Comparison of ENCODE assay signal across 8 cellular contexts in the genomic region with DNA sequence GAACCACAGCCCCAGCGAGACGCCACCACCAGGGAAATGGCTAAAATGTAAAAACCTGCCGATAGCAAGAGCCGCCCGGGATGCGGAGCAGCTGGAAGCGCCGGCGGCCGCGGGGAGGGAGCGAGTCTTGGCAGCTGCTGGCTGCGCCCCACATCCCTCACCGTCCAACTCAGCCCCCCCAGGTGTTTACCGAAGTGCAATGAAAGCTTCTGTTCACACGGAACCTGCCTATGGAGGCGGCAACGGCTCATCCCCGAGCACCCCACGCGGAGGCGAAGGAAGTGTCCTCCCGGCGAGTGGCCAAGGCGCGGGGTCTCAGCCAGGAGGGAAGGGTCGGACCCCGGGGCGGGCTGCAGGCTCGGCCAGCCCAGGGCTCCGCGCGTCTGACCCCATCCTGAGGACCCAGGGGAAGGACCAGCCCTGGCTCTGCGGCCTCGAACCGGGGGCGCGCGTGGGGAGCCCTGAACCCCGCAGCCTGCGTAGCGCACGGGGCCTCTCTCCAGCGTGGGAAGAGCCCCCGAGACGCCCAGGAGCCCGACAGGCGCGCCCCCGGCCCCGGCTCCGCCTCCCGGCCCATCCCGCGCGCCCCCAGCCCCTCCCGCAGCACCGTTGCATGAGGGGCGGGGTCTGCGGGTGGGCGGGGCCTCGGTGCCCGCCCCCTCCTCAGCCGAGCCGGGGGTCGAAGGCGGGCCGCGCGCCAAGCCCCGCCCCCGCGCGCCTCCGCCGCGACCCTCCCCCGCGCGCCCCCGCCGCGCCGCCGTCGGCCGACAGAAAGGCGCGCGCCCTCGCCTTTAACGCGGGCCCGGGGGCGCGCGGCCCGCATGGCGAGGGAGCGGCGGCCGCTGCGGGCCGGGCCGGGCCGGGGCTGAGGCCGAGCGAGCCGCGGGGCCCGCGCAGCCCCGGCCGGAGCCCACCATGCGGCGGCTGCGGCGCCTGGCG. TPM values are rescaled to one million over a fixed set of nuclear protein-coding genes. Genes with fewer than 3 reads are reported as not detected.
DNase-seq lines count a peak whose midpoint lies in the region; ATAC-seq and TF ChIP-seq lines count a peak whose summit lies in the region.

A gene (plus strand): TSS at position 822 of the 939 bp plus-strand sequence. CDS start 94 bp downstream, at position 916.

- DNase-seq in NCI-H82 (lab: John Stamatoyannopoulos, UW): peak; percentile 82
- no peak for DNase-seq in NCI-H82 treated with DMSO at 0.1 percent for 48 hours (lab: John Stamatoyannopoulos, UW; ENCODE audit: unreplicated experiment)
- peak; percentile 49 for DNase-seq in NCI-H748 treated with DMSO at 0.1 percent for 48 hours (lab: John Stamatoyannopoulos, UW)
- no peak for DNase-seq in naive thymus-derived CD8-positive, alpha-beta T cell
- DNase-seq in NCI-H446 treated with DMSO at 0.1 percent for 48 hours (lab: John Stamatoyannopoulos, UW): no peak
- no peak for DNase-seq in HPDE6-E6E7 (ENCODE audit: extremely low spot score)

- TF ChIP-seq POLR2A in GM18505 (IDR thresholded peaks at IDR 0.05; ENCODE audit: borderline replicate concordance, extremely low read depth, insufficient read depth, insufficient read length): no peak

- H3K4me1 Mint-ChIP-seq in naive thymus-derived CD8-positive, alpha-beta T cell: peaks cover 2 to 14% (median 5%) of the 10 kb centered on the region in 4 donors

- H3K36me3 ChIP-seq in ectodermal cell (ENCODE audit: control insufficient read depth, insufficient read depth, low read length): no peaks in the 10 kb centered on the region

- peak; percentile 67 to 74 for ATAC-seq in naive thymus-derived CD8-positive, alpha-beta T cell
- no peak for ATAC-seq in GM18505 (IDR thresholded peaks at IDR 0.05; ENCODE audit: unreplicated experiment)

- H3K27me3 Mint-ChIP-seq in naive thymus-derived CD8-positive, alpha-beta T cell: peaks cover 2 to 46% (median 30%) of the 10 kb centered on the region in 5 donors

- peaks cover 19% of the 10 kb centered on the region for H3K27me3 ChIP-seq in ectodermal cell (ENCODE audit: control insufficient read depth, insufficient read depth, low read length, poor library complexity, severe bottlenecking)

- H3K27ac Mint-ChIP-seq in naive thymus-derived CD8-positive, alpha-beta T cell: no peak within 1 kb of the TSS

- no peaks in the 10 kb centered on the region for H3K36me3 Mint-ChIP-seq in naive thymus-derived CD8-positive, alpha-beta T cell

- no peaks in the 10 kb centered on the region for H3K9me3 Mint-ChIP-seq in naive thymus-derived CD8-positive, alpha-beta T cell

- no peaks in the 10 kb centered on the region for H3K9me3 ChIP-seq in ectodermal cell (ENCODE audit: control insufficient read depth, low read length)

- POLR2A ChIA-PET in naive thymus-derived CD8-positive, alpha-beta T cell (lab: Charles Lee): no interaction called here

- no peak within 1 kb of the TSS for H3K27ac ChIP-seq in ectodermal cell (ENCODE audit: insufficient read depth, low read depth, low read length, poor library complexity, severe bottlenecking)

- 1% methylated on average over 119 of the region's 119 CpGs for WGBS in ectodermal cell, 2 experiments

- peak within 1 kb of the TSS; percentile 74 for H3K4me3 ChIP-seq in ectodermal cell (ENCODE audit: insufficient read depth, low read depth, low read length)

- peaks cover 19% of the 10 kb centered on the region for H3K4me1 ChIP-seq in ectodermal cell (ENCODE audit: control insufficient read depth, insufficient read depth, low read length)

- peak within 1 kb of the TSS; percentile 47 to 82 (median 74) for H3K4me3 Mint-ChIP-seq in naive thymus-derived CD8-positive, alpha-beta T cell

RNA-seq across cellular contexts. Expression of the gene that starts here (rescaled TPM):
- polyA plus RNA-seq in ectodermal cell (2013, experiment 1 of 4): 46.1 TPM
- 45.1 TPM for polyA plus RNA-seq in ectodermal cell (2013, experiment 2 of 4)
- polyA plus RNA-seq in ectodermal cell (2013, experiment 3 of 4): 50.2 TPM
- 54.6 TPM for polyA plus RNA-seq in ectodermal cell (2013, experiment 4 of 4)
- total RNA-seq in naive thymus-derived CD8-positive, alpha-beta T cell: 1 to 10 TPM in 1 of 2 experiments, under 1 TPM in 1; 0.58 to 1.1 TPM
- under 1 TPM in 1 of 3 donors, not detected in 2; 0.07 TPM for polyA plus RNA-seq in naive thymus-derived CD8-positive, alpha-beta T cell

Comparison
In these comparisons a context has a peak if more than half of its experiments do, and no peak if none do; other contexts are left out.
1. DNase-seq: peak in NCI-H82 (single experiment) and NCI-H748 treated with DMSO at 0.1 percent for 48 hours (single experiment); none in NCI-H82 treated with DMSO at 0.1 percent for 48 hours (single experiment), naive thymus-derived CD8-positive, alpha-beta T cell (0 of 10), NCI-H446 treated with DMSO at 0.1 percent for 48 hours (single experiment) and HPDE6-E6E7 (single experiment).